In the genomic region with DNA sequence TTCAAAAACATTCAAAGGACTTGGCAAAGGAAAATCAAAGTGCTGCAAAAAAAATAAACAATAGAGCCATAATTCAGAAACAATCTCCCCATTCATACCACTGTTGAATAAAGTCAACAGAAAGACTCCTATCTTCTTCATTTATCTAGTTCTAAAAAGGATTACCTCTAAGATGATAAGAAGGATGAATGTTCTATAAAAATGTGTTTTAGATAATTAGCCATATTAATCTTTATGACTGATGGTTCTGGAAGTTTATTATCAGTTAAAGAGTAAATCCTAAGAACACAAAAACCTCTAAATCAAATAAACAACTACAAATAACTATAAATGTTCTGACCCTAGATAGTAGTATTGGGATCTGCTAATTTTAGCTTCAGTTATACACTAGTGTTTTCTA, we compare ENCODE assay signal across 18 cellular contexts.
"Had no signal": no experiment of that assay in that cellular context is flagged by ENCODE, and none has a peak within 500 bp of the region (broad histone marks: within the 10 kb centered on the region; RNA-seq: fewer than 3 reads in every experiment).

No MANE protein-coding gene starts in this region.

- H3K4me3 ChIP-seq: MG63 had no signal

- DNase-seq: activated CD4-positive, alpha-beta T cell treated with anti-CD3 and anti-CD28 coated beads for 4 hours; activated CD8-positive, alpha-beta memory T cell treated with anti-CD3 and anti-CD28 coated beads, Interleukin-2, amount 50 U/mL, for 4 hours; activated CD8-positive, alpha-beta T cell treated with anti-CD3 and anti-CD28 coated beads for 36 hours; activated gamma-delta T cell treated with Interleukin-2 at 50 U/mL for 16 hours; activated naive CD4-positive, alpha-beta T cell treated with anti-CD3 and anti-CD28 coated beads, Interleukin-2, amount 10 ng/mL, durations not matched to agents 7 days and 5 days; activated naive CD8-positive, alpha-beta T cell treated with anti-CD3 and anti-CD28 coated beads for 36 hours; activated T-cell treated with anti-CD3 and anti-CD28 coated beads, Interleukin-2, amount 50 U/mL, for 72 hours; anterior cingulate cortex; MG63; MV-4-11; NCI-H1092 treated with DMSO at 0.1 percent for 48 hours; NCI-H1436; NCI-H187; NCI-H2081; NCI-H446; NCI-H524; SHP77 treated with DMSO at 0.1 percent for 48 hours; T-cell had no signal

- H3K27me3 ChIP-seq: MG63 had no signal

- H3K9me3 ChIP-seq: MG63 had no signal
